25 cellular contexts compared by ENCODE assay signal in genomic region chr10:96612052-96612830, GRCh38. TPM values are rescaled to one million over a fixed set of nuclear protein-coding genes. Genes with fewer than 3 reads are reported as not detected.
A peak's percentile ranks its signal among the peaks of the same experiment; 100 is the strongest.
DNase-seq lines count a peak whose midpoint lies in the region; ATAC-seq and TF ChIP-seq lines count a peak whose summit lies in the region.
"Had no signal": no experiment of that assay in that cellular context is flagged by ENCODE, and none has a peak within 500 bp of the region (broad histone marks: within the 10 kb centered on the region; RNA-seq: fewer than 3 reads in every experiment).

No MANE protein-coding gene starts in this region.

- H3K36me3 Mint-ChIP-seq in activated naive CD4-positive, alpha-beta T cell treated with anti-CD3 and anti-CD28 coated beads, Interleukin-2, amount 50 U/mL, for 72 hours: no peaks in the 10 kb centered on the region
- H3K36me3 Mint-ChIP-seq: activated naive CD4-positive, alpha-beta T cell treated with anti-CD3 and anti-CD28 coated beads, Interleukin-2, amount 50 U/mL, for 24 hours; CD4-positive, alpha-beta memory T cell had no signal

- ATAC-seq in mucosa of descending colon: peak; percentile 58
- ATAC-seq in activated naive CD4-positive, alpha-beta T cell treated with anti-CD3 and anti-CD28 coated beads, Interleukin-2, amount 50 U/mL, for 72 hours: no peak
- ATAC-seq: activated CD8-positive, alpha-beta memory T cell treated with anti-CD3 and anti-CD28 coated beads, Interleukin-2, amount 10 ng/mL, durations not matched to agents 7 days and 5 days; left ventricle myocardium superior; SK-N-SH treated with all-trans-retinoic acid at 6 μM for 48 hours had no signal

- no peak overlapping the region for H3K4me3 ChIP-seq in mucosa of descending colon
- H3K4me3 ChIP-seq: cardiac muscle cell, HAP-1, sigmoid colon, tibial nerve had no signal

- peak overlapping the region; percentile 49 for H3K27ac ChIP-seq in C4-2B
- H3K27ac ChIP-seq: cardiac muscle cell, sigmoid colon had no signal

- H3K27ac Mint-ChIP-seq in activated naive CD4-positive, alpha-beta T cell treated with anti-CD3 and anti-CD28 coated beads, Interleukin-2, amount 50 U/mL, for 72 hours: no peak overlapping the region
- H3K27ac Mint-ChIP-seq: activated CD4-positive, alpha-beta T cell treated with anti-CD3 and anti-CD28 coated beads, Interleukin-2, amount 10 ng/mL, durations not matched to agents 24 days and 14 days; activated CD8-positive, alpha-beta memory T cell treated with anti-CD3 and anti-CD28 coated beads, Interleukin-2, amount 10 ng/mL, durations not matched to agents 7 days and 5 days; activated naive CD4-positive, alpha-beta T cell treated with anti-CD3 and anti-CD28 coated beads, Interleukin-2, amount 50 U/mL, for 24 hours; CD4-positive, alpha-beta memory T cell; dendritic cell treated with granulocyte-macrophage colony-stimulating factor and Interleukin-4, amounts not matched to agents 40 ng/mL and 50 ng/mL, for 4 days; stimulated activated naive CD8-positive, alpha-beta T cell treated with anti-CD3 and anti-CD28 coated beads, Interleukin-15, Interleukin-2, amounts not matched to agents 100 ng/mL and 50 ng/mL, for 24 hours had no signal

- intact Hi-C loops in mucosa of descending colon (cut with DNase I, micrococcal nuclease): no loop called here

- DNase-seq in DMS153 (lab: John Stamatoyannopoulos, UW) (peak; percentile 59), NCI-H748 (lab: John Stamatoyannopoulos, UW; ENCODE audit: unreplicated experiment) (peak; percentile 95), mucosa of descending colon (peak in 1 of 3 donors; percentile 48), C1 segment of cervical spinal cord (lab: John Stamatoyannopoulos, UW) (no peak), AG08395 (ENCODE audit: low spot score) (no peak)
- DNase-seq in activated naive CD4-positive, alpha-beta T cell treated with anti-CD3 and anti-CD28 coated beads, Interleukin-2, amount 50 U/mL, for 72 hours (ENCODE audit: low spot score in 2 of 2): no peak
- DNase-seq in activated CD4-positive, alpha-beta T cell treated with anti-CD3 and anti-CD28 coated beads for 1 hour: no peak
- DNase-seq: activated CD4-positive, alpha-beta T cell treated with anti-CD3 and anti-CD28 coated beads, Interleukin-2, amount 10 ng/mL, durations not matched to agents 24 days and 14 days; activated CD8-positive, alpha-beta memory T cell treated with anti-CD3 and anti-CD28 coated beads, Interleukin-2, amount 10 ng/mL, durations not matched to agents 7 days and 5 days; anterior cingulate cortex; CD4-positive, alpha-beta memory T cell; DND-41; left ventricle myocardium superior; NCI-H774; sigmoid colon; stimulated activated CD4-positive, alpha-beta T cell treated with anti-CD3 and anti-CD28 coated beads, Interleukin-15, amount 100 ng/mL, for 24 hours; T-helper 2 cell had no signal

- TF ChIP-seq CTCF in C4-2B (conservative IDR thresholded peaks at IDR 0.05) (no peak), mucosa of descending colon (IDR thresholded peaks at IDR 0.05) (no peak)

- no peaks in the 10 kb centered on the region for H3K36me3 ChIP-seq in mucosa of descending colon (ENCODE audit: low read depth)
- H3K36me3 ChIP-seq: cardiac muscle cell, HAP-1, sigmoid colon, tibial nerve had no signal

- H3K9me3 Mint-ChIP-seq in activated naive CD4-positive, alpha-beta T cell treated with anti-CD3 and anti-CD28 coated beads, Interleukin-2, amount 50 U/mL, for 72 hours: no peaks in the 10 kb centered on the region
- H3K9me3 Mint-ChIP-seq: activated CD4-positive, alpha-beta T cell treated with anti-CD3 and anti-CD28 coated beads, Interleukin-2, amount 10 ng/mL, durations not matched to agents 24 days and 14 days; activated naive CD4-positive, alpha-beta T cell treated with anti-CD3 and anti-CD28 coated beads, Interleukin-2, amount 50 U/mL, for 24 hours; CD4-positive, alpha-beta memory T cell; dendritic cell treated with granulocyte-macrophage colony-stimulating factor and Interleukin-4, amounts not matched to agents 40 ng/mL and 50 ng/mL, for 4 days; stimulated activated naive CD8-positive, alpha-beta T cell treated with anti-CD3 and anti-CD28 coated beads, Interleukin-15, Interleukin-2, amounts not matched to agents 100 ng/mL and 50 ng/mL, for 24 hours had no signal

- H3K4me1 ChIP-seq in mucosa of descending colon (ENCODE audit: low read depth): peaks cover 44% of the 10 kb centered on the region
- H3K4me1 ChIP-seq: HAP-1, sigmoid colon had no signal

- no peaks in the 10 kb centered on the region for H3K9me3 ChIP-seq in mucosa of descending colon
- H3K9me3 ChIP-seq: HAP-1, sigmoid colon, tibial nerve had no signal

RNA-seq across cellular contexts. Expression of gene TM9SF3, which starts 25.4 kb away (rescaled TPM):
- 100 to 1,000 TPM; 188 to 241 (median 212) TPM for total RNA-seq in mucosa of descending colon
- 10 to 100 TPM; 48.4 to 64.7 TPM for total RNA-seq in activated naive CD4-positive, alpha-beta T cell treated with anti-CD3 and anti-CD28 coated beads, Interleukin-2, amount 50 U/mL, for 72 hours

Comparison
In these comparisons a context has a peak if more than half of its experiments do, and no peak if none do; other contexts are left out.
1. DNase-seq: peak in DMS153 (single experiment) and NCI-H748 (single experiment); none in activated naive CD4-positive, alpha-beta T cell treated with anti-CD3 and anti-CD28 coated beads, Interleukin-2, amount 50 U/mL, for 72 hours (0 of 2), C1 segment of cervical spinal cord (0 of 14), AG08395 (single experiment) and activated CD4-positive, alpha-beta T cell treated with anti-CD3 and anti-CD28 coated beads for 1 hour (single experiment).